14 cellular contexts compared by ENCODE assay signal in genomic region chr12:19744760-19745218, GRCh38.
DNase-seq lines count a peak whose midpoint lies in the region; ATAC-seq and TF ChIP-seq lines count a peak whose summit lies in the region.
"Had no signal": no experiment of that assay in that cellular context is flagged by ENCODE, and none has a peak within 500 bp of the region (broad histone marks: within the 10 kb centered on the region; RNA-seq: fewer than 3 reads in every experiment).

No MANE protein-coding gene starts in this region.

- ATAC-seq in psoas muscle = no peak
- ATAC-seq: Panc1 had no signal

- H3K9me3 Mint-ChIP-seq in osteocyte (ENCODE audit: unreplicated experiment) = peaks cover 6% of the 10 kb centered on the region
- H3K9me3 Mint-ChIP-seq in activated CD4-positive, alpha-beta T cell treated with anti-CD3 and anti-CD28 coated beads, Interleukin-2, amount 10 ng/mL, durations not matched to agents 24 days and 14 days = no peaks in the 10 kb centered on the region

- H3K4me3 ChIP-seq in psoas muscle = no peak overlapping the region
- H3K4me3 ChIP-seq: ascending aorta, tibial artery had no signal

- no peaks in the 10 kb centered on the region for H3K27me3 Mint-ChIP-seq in osteocyte (ENCODE audit: unreplicated experiment)
- peaks cover 7% of the 10 kb centered on the region for H3K27me3 Mint-ChIP-seq in activated CD4-positive, alpha-beta T cell treated with anti-CD3 and anti-CD28 coated beads, Interleukin-2, amount 10 ng/mL, durations not matched to agents 24 days and 14 days
- H3K27me3 Mint-ChIP-seq: memory B cell had no signal

- no peak overlapping the region for H3K27ac ChIP-seq in psoas muscle
- H3K27ac ChIP-seq: HL-60, tibial artery had no signal

- peaks cover 37% of the 10 kb centered on the region for H3K4me1 Mint-ChIP-seq in osteocyte (ENCODE audit: unreplicated experiment)
- H3K4me1 Mint-ChIP-seq in activated CD4-positive, alpha-beta T cell treated with anti-CD3 and anti-CD28 coated beads, Interleukin-2, amount 10 ng/mL, durations not matched to agents 24 days and 14 days = no peaks in the 10 kb centered on the region
- H3K4me1 Mint-ChIP-seq: memory B cell had no signal

- H3K9me3 ChIP-seq in psoas muscle = no peaks in the 10 kb centered on the region

- H3K4me1 ChIP-seq in psoas muscle = no peaks in the 10 kb centered on the region

- 40 to 49% (median 48%) methylated on average over 4 of the region's 4 CpGs for WGBS in psoas muscle, 3 donors

- no peak overlapping the region for H3K4me3 Mint-ChIP-seq in osteocyte (ENCODE audit: unreplicated experiment)
- no peak overlapping the region for H3K4me3 Mint-ChIP-seq in activated CD4-positive, alpha-beta T cell treated with anti-CD3 and anti-CD28 coated beads, Interleukin-2, amount 10 ng/mL, durations not matched to agents 24 days and 14 days
- H3K4me3 Mint-ChIP-seq: CD8-positive, alpha-beta memory T cell; memory B cell had no signal

- H3K27ac Mint-ChIP-seq in osteocyte (ENCODE audit: unreplicated experiment) = peak overlapping the region; percentile 68
- H3K27ac Mint-ChIP-seq in activated CD4-positive, alpha-beta T cell treated with anti-CD3 and anti-CD28 coated beads, Interleukin-2, amount 10 ng/mL, durations not matched to agents 24 days and 14 days = no peak overlapping the region
- H3K27ac Mint-ChIP-seq: memory B cell had no signal

- no peaks in the 10 kb centered on the region for H3K27me3 ChIP-seq in psoas muscle (ENCODE audit: insufficient read depth in 3 of 3, low read length in 2 of 3)
- H3K27me3 ChIP-seq: ascending aorta, tibial artery had no signal

- no peaks in the 10 kb centered on the region for H3K36me3 ChIP-seq in psoas muscle (ENCODE audit: insufficient read depth in 1 of 2, low read depth in 1 of 2)
- H3K36me3 ChIP-seq: ascending aorta, tibial artery had no signal

- TF ChIP-seq CTCF in osteocyte (IDR thresholded peaks at IDR 0.05) (no peak), psoas muscle (IDR thresholded peaks at IDR 0.05) (no peak)

- no peaks in the 10 kb centered on the region for H3K36me3 Mint-ChIP-seq in osteocyte (ENCODE audit: unreplicated experiment)
- no peaks in the 10 kb centered on the region for H3K36me3 Mint-ChIP-seq in activated CD4-positive, alpha-beta T cell treated with anti-CD3 and anti-CD28 coated beads, Interleukin-2, amount 10 ng/mL, durations not matched to agents 24 days and 14 days (ENCODE audit: low read depth)
- H3K36me3 Mint-ChIP-seq: memory B cell had no signal

- DNase-seq in DMS53 (lab: John Stamatoyannopoulos, UW) (peak; percentile 49), NCI-H69 (lab: John Stamatoyannopoulos, UW) (peak; percentile 67), fibroblast of gingiva (ENCODE audit: low read depth) (peak; percentile 45), osteocyte (ENCODE audit: extremely low spot score, unreplicated experiment) (no peak), NCI-H1694 treated with DMSO at 0.1 percent for 48 hours (lab: John Stamatoyannopoulos, UW) (no peak), psoas muscle (no peak)
- no peak for DNase-seq in activated naive CD4-positive, alpha-beta T cell treated with Interleukin-2 at 50 U/mL for 16 hours
- DNase-seq in activated CD4-positive, alpha-beta T cell treated with anti-CD3 and anti-CD28 coated beads, Interleukin-2, amount 10 ng/mL, durations not matched to agents 24 days and 14 days = no peak
- DNase-seq: tibial artery had no signal

- intact Hi-C loops in activated CD4-positive, alpha-beta T cell treated with anti-CD3 and anti-CD28 coated beads, Interleukin-2, amount 10 ng/mL, durations not matched to agents 24 days and 14 days (cut with micrococcal nuclease) = loop anchor here (10.0 kb wide), 1 partner anchor 170 kb away; no protein-coding TSS in a partner anchor
- intact Hi-C loops in psoas muscle (cut with DNase I) = loop anchor here (5.0 to 10.0 kb wide), 4 partner anchors 150 to 850 kb away; partner anchors contain the start of gene PDE3A (in 1 of the 2)

Comparison
In these comparisons a context has a peak if more than half of its experiments do, and no peak if none do; other contexts are left out.
1. DNase-seq: peak in DMS53 (single experiment), NCI-H69 (single experiment) and fibroblast of gingiva (single experiment); none in osteocyte (single experiment), activated naive CD4-positive, alpha-beta T cell treated with Interleukin-2 at 50 U/mL for 16 hours (single experiment), NCI-H1694 treated with DMSO at 0.1 percent for 48 hours (single experiment), activated CD4-positive, alpha-beta T cell treated with anti-CD3 and anti-CD28 coated beads, Interleukin-2, amount 10 ng/mL, durations not matched to agents 24 days and 14 days (single experiment) and psoas muscle (0 of 2).